Comparison of ENCODE assay signal across 18 cellular contexts in the genomic region with DNA sequence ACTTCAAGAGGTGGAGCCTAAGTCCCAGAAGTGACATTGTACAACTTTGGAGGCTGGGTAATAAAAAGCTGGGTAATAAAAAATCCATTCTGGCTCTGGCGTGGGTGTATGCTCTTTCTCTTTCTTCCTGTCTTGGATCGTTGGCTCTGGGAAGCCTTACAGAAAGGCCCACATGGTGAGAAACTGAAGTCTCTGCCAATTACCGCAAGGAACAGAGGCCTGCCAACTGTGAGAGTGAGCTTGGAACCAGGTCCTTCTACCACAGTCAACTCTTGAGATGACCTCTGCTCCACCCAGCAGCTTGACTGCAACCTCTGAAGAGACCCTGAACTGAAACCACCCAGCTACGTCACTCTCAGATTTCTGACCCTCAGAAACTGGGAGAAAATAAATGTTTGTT. TPM values are rescaled to one million over a fixed set of nuclear protein-coding genes. Genes with fewer than 3 reads are reported as not detected.
DNase-seq lines count a peak whose midpoint lies in the region; ATAC-seq and TF ChIP-seq lines count a peak whose summit lies in the region.
"Had no signal": no experiment of that assay in that cellular context is flagged by ENCODE, and none has a peak within 500 bp of the region (broad histone marks: within the 10 kb centered on the region; RNA-seq: fewer than 3 reads in every experiment).

No MANE protein-coding gene starts in this region.

- no peak for TF ChIP-seq EP300 in stomach (IDR thresholded peaks at IDR 0.05)

- TF ChIP-seq CTCF in epithelial cell of proximal tubule (conservative IDR thresholded peaks at IDR 0.05; ENCODE audit: low read depth, low read length) (no peak), right lobe of liver (IDR thresholded peaks at IDR 0.05) (no peak), stomach (IDR thresholded peaks at IDR 0.05) (no peak), dorsolateral prefrontal cortex (IDR thresholded peaks at IDR 0.05 in 54 of 56, conservative IDR thresholded peaks at IDR 0.05 in 2 of 56; ENCODE audit: low read depth in 1 of 56, partially characterized antibody in 56 of 56) (no peak)

- H3K4me1 ChIP-seq in right lobe of liver (no peaks in the 10 kb centered on the region), stomach (peaks cover 0 to 12% (median 2%) of the 10 kb centered on the region in 4 donors), HAP-1 (no peaks in the 10 kb centered on the region)
- H3K4me1 ChIP-seq: Caco-2 had no signal

- H3K36me3 ChIP-seq in right lobe of liver (no peaks in the 10 kb centered on the region), stomach (no peaks in the 10 kb centered on the region), HAP-1 (replicated peaks) (no peaks in the 10 kb centered on the region)

- 15% methylated on average over 4 of the region's 4 CpGs for WGBS in right lobe of liver (ENCODE audit: insufficient coverage, low coverage, low lambda C conversion rate, missing lambda C conversion rate)
- WGBS in stomach, 5 donors = 19 to 45% (median 31%) methylated on average over 4 of the region's 4 CpGs

- H3K27ac ChIP-seq in right lobe of liver (peak overlapping the region in 1 of 3 donors; percentile 10), stomach (peak overlapping the region in 3 of 5 donors; percentile 9 to 58 (median 43)), dorsolateral prefrontal cortex (no peak overlapping the region)

- ATAC-seq in right lobe of liver = peak; percentile 81 to 91 (median 86)
- ATAC-seq: HCT116, Panc1 had no signal

- TF ChIP-seq POLR2A in right lobe of liver (IDR thresholded peaks at IDR 0.05) (no peak), stomach (IDR thresholded peaks at IDR 0.05) (no peak)

- H3K4me3 ChIP-seq in epithelial cell of proximal tubule (ENCODE audit: low read depth, low read length) (peak overlapping the region; percentile 10), right lobe of liver (no peak overlapping the region), stomach (no peak overlapping the region), dorsolateral prefrontal cortex (no peak overlapping the region), HAP-1 (no peak overlapping the region)

- no peaks in the 10 kb centered on the region for H3K27me3 ChIP-seq in right lobe of liver
- no peaks in the 10 kb centered on the region for H3K27me3 ChIP-seq in stomach
- H3K27me3 ChIP-seq in dorsolateral prefrontal cortex = peaks cover 0 to 42% (median 6%) of the 10 kb centered on the region in 45 donors
- H3K27me3 ChIP-seq in HAP-1 (ENCODE audit: low read depth) = peaks cover 3% of the 10 kb centered on the region; the same call in 1 of the 2 replicates

- H3K9me3 ChIP-seq in right lobe of liver (no peaks in the 10 kb centered on the region), stomach (peaks cover 0 to 8% (median 2%) of the 10 kb centered on the region in 4 donors), HAP-1 (no peaks in the 10 kb centered on the region)
- H3K9me3 ChIP-seq: Caco-2 had no signal

- in situ Hi-C loops in HAP-1 (cut with MboI; ENCODE audit: low sequenced_read_pairs) = no loop called here

- DNase-seq in M059J (ENCODE audit: low read depth) (peak; percentile 43), epithelial cell of proximal tubule (ENCODE audit: low read depth) (peak; percentile 86), right lobe of liver (no peak), stomach (peak; percentile 36), dorsolateral prefrontal cortex (no peak), NCI-H128 (lab: John Stamatoyannopoulos, UW; ENCODE audit: unreplicated experiment) (no peak), HAP-1 (ENCODE audit: low spot score in 2 of 2) (no peak)
- DNase-seq: Caco-2; CD4-positive, CD25-positive, alpha-beta regulatory T cell; DND-41; GDM1; KG1; NCI-H1048; NCI-H146; NCI-H2081; NCI-H510A treated with DMSO at 0.1 percent for 48 hours had no signal

- intact Hi-C loops in right lobe of liver (cut with DNase I) (no loop called here), stomach (cut with DNase I; ENCODE audit: low total_unique reads) (no loop called here), dorsolateral prefrontal cortex (cut with DNase I) (no loop called here)

RNA-seq across cellular contexts. Expression of a gene that starts 51.0 kb away (rescaled TPM):
- total RNA-seq in M059J (2014; rRNA removed; shearing (Covaris generic)) = 34.1 and 37.8 TPM in 2 replicates
- total RNA-seq in epithelial cell of proximal tubule = 17.6 and 17.7 TPM in 2 replicates
- total RNA-seq in right lobe of liver = 10 to 100 TPM; 11.6 to 30.0 (median 20.7) TPM
- 10 to 100 TPM; 36.8 to 96.2 (median 63.0) TPM for total RNA-seq in stomach
- polyA plus RNA-seq in stomach = 10 to 100 TPM; 30.9 to 47.4 (median 39.7) TPM
- 10 to 100 TPM in 65 of 120 experiments, 1 to 10 TPM in 55; 3.1 to 36.0 (median 10.5) TPM for total RNA-seq in dorsolateral prefrontal cortex
- total RNA-seq: CD4-positive, CD25-positive, alpha-beta regulatory T cell had no signal
- polyA plus RNA-seq: CD4-positive, CD25-positive, alpha-beta regulatory T cell had no signal

Comparison
In these comparisons a context has a peak if more than half of its experiments do, and no peak if none do; other contexts are left out.
1. DNase-seq: peak in M059J (single experiment), epithelial cell of proximal tubule (single experiment) and stomach (single experiment); none in right lobe of liver (0 of 3), dorsolateral prefrontal cortex (0 of 10), NCI-H128 (single experiment) and HAP-1 (0 of 2).
2. H3K27ac ChIP-seq: peak in stomach (3 of 5); none in dorsolateral prefrontal cortex (0 of 59).